Comparison of ENCODE assay signal across 18 cellular contexts in genomic region chr18:23183356-23184150, GRCh38. TPM values are rescaled to one million over a fixed set of nuclear protein-coding genes. Genes with fewer than 3 reads are reported as not detected.
DNase-seq lines count a peak whose midpoint lies in the region; ATAC-seq and TF ChIP-seq lines count a peak whose summit lies in the region.
"Had no signal": no experiment of that assay in that cellular context is flagged by ENCODE, and none has a peak within 500 bp of the region (broad histone marks: within the 10 kb centered on the region; RNA-seq: fewer than 3 reads in every experiment).

No MANE protein-coding gene starts in this region.

- no peaks in the 10 kb centered on the region; the same call in 2 of the 3 replicates for H3K36me3 Mint-ChIP-seq in GM23338 (ENCODE audit: low read depth)
- H3K36me3 Mint-ChIP-seq in central memory CD8-positive, alpha-beta T cell (ENCODE audit: insufficient read depth) = no peaks in the 10 kb centered on the region

- H3K4me1 Mint-ChIP-seq in GM23338 = peaks cover 32% of the 10 kb centered on the region
- no peaks in the 10 kb centered on the region for H3K4me1 Mint-ChIP-seq in central memory CD8-positive, alpha-beta T cell

- H3K36me3 ChIP-seq in GM23338 (ENCODE audit: insufficient read depth) = no peaks in the 10 kb centered on the region
- H3K36me3 ChIP-seq: upper lobe of right lung had no signal

- peaks cover 7% of the 10 kb centered on the region for H3K4me1 ChIP-seq in GM23338 (ENCODE audit: insufficient read depth)

- H3K9me3 Mint-ChIP-seq in GM23338 = no peaks in the 10 kb centered on the region
- H3K9me3 Mint-ChIP-seq in central memory CD8-positive, alpha-beta T cell = no peaks in the 10 kb centered on the region
- H3K9me3 Mint-ChIP-seq: activated CD4-positive, alpha-beta T cell treated with anti-CD3 and anti-CD28 coated beads, Interleukin-2, amount 10 ng/mL, durations not matched to agents 24 days and 14 days had no signal

- H3K4me3 Mint-ChIP-seq in GM23338 = no peak overlapping the region
- no peak overlapping the region for H3K4me3 Mint-ChIP-seq in central memory CD8-positive, alpha-beta T cell
- H3K4me3 Mint-ChIP-seq: activated CD4-positive, alpha-beta T cell treated with anti-CD3 and anti-CD28 coated beads, Interleukin-2, amount 10 ng/mL, durations not matched to agents 24 days and 14 days had no signal

- no peaks in the 10 kb centered on the region for H3K9me2 ChIP-seq in GM23338 (ENCODE audit: insufficient read depth)

- H3K27me3 ChIP-seq in GM23338 (ENCODE audit: insufficient read depth) = no peaks in the 10 kb centered on the region
- H3K27me3 ChIP-seq: upper lobe of right lung had no signal

- DNase-seq in AG04449 (ENCODE audit: low read depth, low spot score) (peak; percentile 84), GM23338 (ENCODE audit: low spot score) (no peak), myocyte (ENCODE audit: low read depth) (peak; percentile 41), NCI-H526 treated with DMSO at 0.1 percent for 48 hours (lab: John Stamatoyannopoulos, UW) (no peak), pons (ENCODE audit: low spot score) (no peak)
- DNase-seq in central memory CD8-positive, alpha-beta T cell (ENCODE audit: low spot score in 2 of 2) = no peak
- no peak for DNase-seq in activated effector memory CD4-positive, alpha-beta T cell treated with anti-CD3 and anti-CD28 coated beads, Interleukin-2, amount 50 U/mL, for 16 hours
- DNase-seq: activated CD4-positive, alpha-beta T cell treated with anti-CD3 and anti-CD28 coated beads, Interleukin-2, amount 10 ng/mL, durations not matched to agents 24 days and 14 days; activated naive CD4-positive, alpha-beta T cell treated with Interleukin-2 at 50 U/mL for 16 hours; H7; NCI-H2029; NCI-H510A treated with DMSO at 0.1 percent for 48 hours; OCI-M1; stimulated activated naive CD4-positive, alpha-beta T cell; T1000; upper lobe of right lung had no signal

- POLR2A ChIA-PET in AG04449 (lab: Yijun Ruan, JAX) = no interaction called here

- CTCF ChIA-PET in AG04449 (lab: Yijun Ruan, JAX) = interaction anchor here (0.6 to 1.2 kb wide), 2 partner anchors 20 to 196 kb away, joined by 3 read pairs; no protein-coding TSS in a partner anchor

- no peak overlapping the region; the same call in 1 of the 2 replicates for H3K27ac Mint-ChIP-seq in GM23338
- peak overlapping the region; percentile 38 for H3K27ac Mint-ChIP-seq in central memory CD8-positive, alpha-beta T cell (ENCODE audit: low read depth)
- H3K27ac Mint-ChIP-seq: activated CD4-positive, alpha-beta T cell treated with anti-CD3 and anti-CD28 coated beads, Interleukin-2, amount 10 ng/mL, durations not matched to agents 24 days and 14 days had no signal

- peaks cover 6% of the 10 kb centered on the region for H3K27me3 Mint-ChIP-seq in GM23338 (ENCODE audit: insufficient read depth, low read depth, poor library complexity)
- H3K27me3 Mint-ChIP-seq in central memory CD8-positive, alpha-beta T cell = peaks cover 7% of the 10 kb centered on the region
- H3K27me3 Mint-ChIP-seq: activated CD4-positive, alpha-beta T cell treated with anti-CD3 and anti-CD28 coated beads, Interleukin-2, amount 10 ng/mL, durations not matched to agents 24 days and 14 days had no signal

- H4K20me1 ChIP-seq in GM23338 (replicated peaks; ENCODE audit: insufficient read depth) = no peaks in the 10 kb centered on the region; the same call in 1 of the 2 replicates

- H3K79me2 ChIP-seq in GM23338 (replicated peaks; ENCODE audit: insufficient read depth) = peaks cover 50% of the 10 kb centered on the region

- ATAC-seq in GM23338 (peak; percentile 58), HG03439 (IDR thresholded peaks at IDR 0.05; ENCODE audit: unreplicated experiment) (no peak)
- no peak for ATAC-seq in central memory CD8-positive, alpha-beta T cell (replicated peaks; ENCODE audit: extremely low read depth, poor library complexity, severe bottlenecking)
- ATAC-seq: left lobe of liver, upper lobe of right lung had no signal

- 0 out of 2 replicates have a peak overlapping the region, but pooled peaks have one; percentile 32 for H3K27ac ChIP-seq in GM23338 (ENCODE audit: low read depth)
- H3K27ac ChIP-seq: upper lobe of right lung had no signal

- TF ChIP-seq CTCF in AG04449 (IDR thresholded peaks at IDR 0.05; ENCODE audit: insufficient read depth, low read length, missing control alignments) (no peak), GM23338 (conservative IDR thresholded peaks at IDR 0.05; ENCODE audit: low read depth in 2 of 2) (no peak)

- no peak overlapping the region for H3K4me3 ChIP-seq in AG04449 (ENCODE audit: low read depth, low read length)
- H3K4me3 ChIP-seq in GM23338 = no peak overlapping the region
- H3K4me3 ChIP-seq: upper lobe of right lung had no signal

- H3K4me2 ChIP-seq in GM23338 = 0 out of 2 replicates have a peak overlapping the region, but pooled peaks have one; percentile 17

- no peak overlapping the region for H2AFZ ChIP-seq in GM23338

- H3F3A ChIP-seq in GM23338 (replicated peaks; ENCODE audit: low read depth) = no peaks in the 10 kb centered on the region

TF ChIP-seq in GM23338, 12 proteins besides CTCF, POLR2A, EP300 and RAD21 (continues in another document):
- TF ChIP-seq ETS1 (IDR thresholded peaks at IDR 0.05) (no peak), EZH2phosphoT487 (IDR thresholded peaks at IDR 0.05; ENCODE audit: unreplicated experiment) (no peak), CREB1 (CRISPR knock-in tag; IDR thresholded peaks at IDR 0.05; ENCODE audit: low read depth) (no peak), JUNB (IDR thresholded peaks at IDR 0.05; ENCODE audit: unreplicated experiment) (no peak), NANOG (IDR thresholded peaks at IDR 0.05; ENCODE audit: borderline replicate concordance) (no peak)
- TF ChIP-seq, protein P1, sequence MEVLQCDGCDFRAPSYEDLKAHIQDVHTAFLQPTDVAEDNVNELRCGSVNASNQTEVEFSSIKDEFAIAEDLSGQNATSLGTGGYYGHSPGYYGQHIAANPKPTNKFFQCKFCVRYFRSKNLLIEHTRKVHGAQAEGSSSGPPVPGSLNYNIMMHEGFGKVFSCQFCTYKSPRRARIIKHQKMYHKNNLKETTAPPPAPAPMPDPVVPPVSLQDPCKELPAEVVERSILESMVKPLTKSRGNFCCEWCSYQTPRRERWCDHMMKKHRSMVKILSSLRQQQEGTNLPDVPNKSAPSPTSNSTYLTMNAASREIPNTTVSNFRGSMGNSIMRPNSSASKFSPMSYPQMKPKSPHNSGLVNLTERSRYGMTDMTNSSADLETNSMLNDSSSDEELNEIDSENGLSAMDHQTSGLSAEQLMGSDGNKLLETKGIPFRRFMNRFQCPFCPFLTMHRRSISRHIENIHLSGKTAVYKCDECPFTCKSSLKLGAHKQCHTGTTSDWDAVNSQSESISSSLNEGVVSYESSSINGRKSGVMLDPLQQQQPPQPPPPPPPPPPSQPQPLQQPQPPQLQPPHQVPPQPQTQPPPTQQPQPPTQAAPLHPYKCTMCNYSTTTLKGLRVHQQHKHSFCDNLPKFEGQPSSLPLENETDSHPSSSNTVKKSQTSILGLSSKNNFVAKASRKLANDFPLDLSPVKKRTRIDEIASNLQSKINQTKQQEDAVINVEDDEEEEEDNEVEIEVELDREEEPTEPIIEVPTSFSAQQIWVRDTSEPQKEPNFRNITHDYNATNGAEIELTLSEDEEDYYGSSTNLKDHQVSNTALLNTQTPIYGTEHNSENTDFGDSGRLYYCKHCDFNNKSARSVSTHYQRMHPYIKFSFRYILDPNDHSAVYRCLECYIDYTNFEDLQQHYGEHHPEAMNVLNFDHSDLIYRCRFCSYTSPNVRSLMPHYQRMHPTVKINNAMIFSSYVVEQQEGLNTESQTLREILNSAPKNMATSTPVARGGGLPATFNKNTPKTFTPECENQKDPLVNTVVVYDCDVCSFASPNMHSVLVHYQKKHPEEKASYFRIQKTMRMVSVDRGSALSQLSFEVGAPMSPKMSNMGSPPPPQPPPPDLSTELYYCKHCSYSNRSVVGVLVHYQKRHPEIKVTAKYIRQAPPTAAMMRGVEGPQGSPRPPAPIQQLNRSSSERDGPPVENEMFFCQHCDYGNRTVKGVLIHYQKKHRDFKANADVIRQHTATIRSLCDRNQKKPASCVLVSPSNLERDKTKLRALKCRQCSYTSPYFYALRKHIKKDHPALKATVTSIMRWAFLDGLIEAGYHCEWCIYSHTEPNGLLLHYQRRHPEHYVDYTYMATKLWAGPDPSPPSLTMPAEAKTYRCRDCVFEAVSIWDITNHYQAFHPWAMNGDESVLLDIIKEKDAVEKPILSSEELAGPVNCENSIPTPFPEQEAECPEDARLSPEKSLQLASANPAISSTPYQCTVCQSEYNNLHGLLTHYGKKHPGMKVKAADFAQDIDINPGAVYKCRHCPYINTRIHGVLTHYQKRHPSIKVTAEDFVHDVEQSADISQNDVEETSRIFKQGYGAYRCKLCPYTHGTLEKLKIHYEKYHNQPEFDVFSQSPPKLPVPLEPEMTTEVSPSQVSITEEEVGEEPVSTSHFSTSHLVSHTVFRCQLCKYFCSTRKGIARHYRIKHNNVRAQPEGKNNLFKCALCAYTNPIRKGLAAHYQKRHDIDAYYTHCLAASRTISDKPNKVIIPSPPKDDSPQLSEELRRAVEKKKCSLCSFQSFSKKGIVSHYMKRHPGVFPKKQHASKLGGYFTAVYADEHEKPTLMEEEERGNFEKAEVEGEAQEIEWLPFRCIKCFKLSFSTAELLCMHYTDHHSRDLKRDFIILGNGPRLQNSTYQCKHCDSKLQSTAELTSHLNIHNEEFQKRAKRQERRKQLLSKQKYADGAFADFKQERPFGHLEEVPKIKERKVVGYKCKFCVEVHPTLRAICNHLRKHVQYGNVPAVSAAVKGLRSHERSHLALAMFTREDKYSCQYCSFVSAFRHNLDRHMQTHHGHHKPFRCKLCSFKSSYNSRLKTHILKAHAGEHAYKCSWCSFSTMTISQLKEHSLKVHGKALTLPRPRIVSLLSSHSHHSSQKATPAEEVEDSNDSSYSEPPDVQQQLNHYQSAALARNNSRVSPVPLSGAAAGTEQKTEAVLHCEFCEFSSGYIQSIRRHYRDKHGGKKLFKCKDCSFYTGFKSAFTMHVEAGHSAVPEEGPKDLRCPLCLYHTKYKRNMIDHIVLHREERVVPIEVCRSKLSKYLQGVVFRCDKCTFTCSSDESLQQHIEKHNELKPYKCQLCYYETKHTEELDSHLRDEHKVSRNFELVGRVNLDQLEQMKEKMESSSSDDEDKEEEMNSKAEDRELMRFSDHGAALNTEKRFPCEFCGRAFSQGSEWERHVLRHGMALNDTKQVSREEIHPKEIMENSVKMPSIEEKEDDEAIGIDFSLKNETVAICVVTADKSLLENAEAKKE (CRISPR knock-in tag; IDR thresholded peaks at IDR 0.05) = no peak

RNA-seq across cellular contexts. Expression of gene CABLES1, which starts 48.3 kb away (rescaled TPM):
- 8.8 and 12.4 TPM in 2 replicates for total RNA-seq in GM23338 (2014; rRNA removed; shearing (Covaris generic))
- polyA plus RNA-seq in GM23338 (2016; fragmentation: Nextera tagmentation; extraction: Ambion mirVana) = 2.6 and 3.4 TPM in 2 replicates
- total RNA-seq in myocyte = 8.2 and 9.7 TPM in 2 replicates
- 3.5 TPM for polyA plus RNA-seq in myocyte (2012)

Comparison
In these comparisons a context has a peak if more than half of its experiments do, and no peak if none do; other contexts are left out.
1. DNase-seq: peak in AG04449 (single experiment) and myocyte (single experiment); none in GM23338 (single experiment), central memory CD8-positive, alpha-beta T cell (0 of 2), NCI-H526 treated with DMSO at 0.1 percent for 48 hours (single experiment), pons (single experiment) and activated effector memory CD4-positive, alpha-beta T cell treated with anti-CD3 and anti-CD28 coated beads, Interleukin-2, amount 50 U/mL, for 16 hours (single experiment).